ENCODE assay signal across 8 cellular contexts in genomic region chr22:40289991-40290459, GRCh38. TPM values are rescaled to one million over a fixed set of nuclear protein-coding genes. Genes with fewer than 3 reads are reported as not detected.
DNase-seq lines count a peak whose midpoint lies in the region; ATAC-seq and FAIRE-seq lines count a peak whose summit lies in the region.

No MANE protein-coding gene starts in this region.

- H3K27ac ChIP-seq in effector memory CD4-positive, alpha-beta T cell (ENCODE audit: insufficient read depth, low read length, poor library complexity, severe bottlenecking) = peak overlapping the region; percentile 90

- H3K4me3 Mint-ChIP-seq in activated CD4-positive, alpha-beta T cell treated with anti-CD3 and anti-CD28 coated beads for 36 hours = peak overlapping the region; percentile 63

- H3K27me3 Mint-ChIP-seq in activated CD4-positive, alpha-beta T cell treated with anti-CD3 and anti-CD28 coated beads for 36 hours = no peaks in the 10 kb centered on the region

- H3K9me3 ChIP-seq in effector memory CD4-positive, alpha-beta T cell (ENCODE audit: control insufficient read depth, low read length) = no peaks in the 10 kb centered on the region

- FAIRE-seq in HTR-8/SVneo (lab: Jason Lieb, UNC) = no peak

- H3K4me3 ChIP-seq in effector memory CD4-positive, alpha-beta T cell (ENCODE audit: insufficient read depth, low read depth, low read length, poor library complexity, severe bottlenecking) = no peak overlapping the region

- intact Hi-C loops in activated CD4-positive, alpha-beta T cell treated with anti-CD3 and anti-CD28 coated beads for 36 hours (cut with DNase I, micrococcal nuclease) = loop anchor here (2.0 to 5.0 kb wide), 4 partner anchors 35 to 113 kb away; partner anchors contain the start of genes ADSL (in 2 of the 2) and TNRC6B (in 1 of the 2)

- peaks cover 23% of the 10 kb centered on the region for H3K36me3 ChIP-seq in effector memory CD4-positive, alpha-beta T cell (ENCODE audit: control insufficient read depth, insufficient read depth, low read length)

- no peaks in the 10 kb centered on the region for H3K27me3 ChIP-seq in effector memory CD4-positive, alpha-beta T cell (replicated peaks; ENCODE audit: control insufficient read depth, insufficient read depth, low read length, poor library complexity, severe bottlenecking)

- POLR2A ChIA-PET in activated CD4-positive, alpha-beta T cell treated with anti-CD3 and anti-CD28 coated beads for 36 hours (lab: Charles Lee) = interaction anchor here (0.6 to 1.0 kb wide), 2 partner anchors 112 to 182 kb away, joined by 3 read pairs; partner anchors contain the start of gene TNRC6B

- peaks cover 68% of the 10 kb centered on the region for H3K4me1 Mint-ChIP-seq in activated CD4-positive, alpha-beta T cell treated with anti-CD3 and anti-CD28 coated beads for 36 hours

- peak overlapping the region; percentile 98 for H3K27ac Mint-ChIP-seq in activated CD4-positive, alpha-beta T cell treated with anti-CD3 and anti-CD28 coated beads for 36 hours

- no peaks in the 10 kb centered on the region for H3K9me3 Mint-ChIP-seq in activated CD4-positive, alpha-beta T cell treated with anti-CD3 and anti-CD28 coated beads for 36 hours (ENCODE audit: low read depth)

- peaks cover 28% of the 10 kb centered on the region for H3K4me1 ChIP-seq in effector memory CD4-positive, alpha-beta T cell (ENCODE audit: control insufficient read depth, insufficient read depth, low read length, poor library complexity, severe bottlenecking)

- CTCF ChIA-PET in activated CD4-positive, alpha-beta T cell treated with anti-CD3 and anti-CD28 coated beads for 36 hours (lab: Charles Lee) = interaction anchor here (0.7 to 0.9 kb wide), 3 partner anchors 18 to 58 kb away, joined by 3 to 4 read pairs (median 4); no protein-coding TSS in a partner anchor

- DNase-seq in activated CD4-positive, alpha-beta T cell treated with anti-CD3 and anti-CD28 coated beads for 36 hours = peak; percentile 83
- peak; percentile 49 to 64 (median 51) for DNase-seq in effector memory CD4-positive, alpha-beta T cell
- peak; percentile 42 for DNase-seq in stimulated activated CD8-positive, alpha-beta memory T cell treated with anti-CD3 and anti-CD28 coated beads, Interleukin-12 subunit alpha, Interleukin-12 subunit beta, amount 100 ng/mL, for 1 hour (ENCODE audit: low read depth)
- DNase-seq in HTR-8/SVneo (ENCODE audit: insufficient read length, low spot score) (no peak), D341Med (ENCODE audit: low spot score) (no peak), NCI-H1436 treated with DMSO at 0.1 percent for 48 hours (lab: John Stamatoyannopoulos, UW) (no peak)

- peak; percentile 59 for ATAC-seq in GM21576 (IDR thresholded peaks at IDR 0.05; ENCODE audit: unreplicated experiment)
- peak; percentile 78 for ATAC-seq in activated CD4-positive, alpha-beta T cell treated with anti-CD3 and anti-CD28 coated beads for 36 hours
- no peak for ATAC-seq in HG03039 (IDR thresholded peaks at IDR 0.05; ENCODE audit: unreplicated experiment)

- H3K36me3 Mint-ChIP-seq in activated CD4-positive, alpha-beta T cell treated with anti-CD3 and anti-CD28 coated beads for 36 hours (ENCODE audit: low read depth) = peaks cover 44% of the 10 kb centered on the region

RNA-seq across cellular contexts. Expression of gene ADSL, which starts 56.3 kb away (rescaled TPM):
- total RNA-seq in activated CD4-positive, alpha-beta T cell treated with anti-CD3 and anti-CD28 coated beads for 36 hours = 100 to 1,000 TPM; 125 to 172 TPM

Comparison
In these comparisons a context has a peak if more than half of its experiments do, and no peak if none do; other contexts are left out.
1. DNase-seq: peak in activated CD4-positive, alpha-beta T cell treated with anti-CD3 and anti-CD28 coated beads for 36 hours (single experiment), effector memory CD4-positive, alpha-beta T cell (3 of 3) and stimulated activated CD8-positive, alpha-beta memory T cell treated with anti-CD3 and anti-CD28 coated beads, Interleukin-12 subunit alpha, Interleukin-12 subunit beta, amount 100 ng/mL, for 1 hour (single experiment); none in HTR-8/SVneo (single experiment), D341Med (single experiment) and NCI-H1436 treated with DMSO at 0.1 percent for 48 hours (single experiment).